Comparison of ENCODE assay signal across 10 cellular contexts in the genomic region with DNA sequence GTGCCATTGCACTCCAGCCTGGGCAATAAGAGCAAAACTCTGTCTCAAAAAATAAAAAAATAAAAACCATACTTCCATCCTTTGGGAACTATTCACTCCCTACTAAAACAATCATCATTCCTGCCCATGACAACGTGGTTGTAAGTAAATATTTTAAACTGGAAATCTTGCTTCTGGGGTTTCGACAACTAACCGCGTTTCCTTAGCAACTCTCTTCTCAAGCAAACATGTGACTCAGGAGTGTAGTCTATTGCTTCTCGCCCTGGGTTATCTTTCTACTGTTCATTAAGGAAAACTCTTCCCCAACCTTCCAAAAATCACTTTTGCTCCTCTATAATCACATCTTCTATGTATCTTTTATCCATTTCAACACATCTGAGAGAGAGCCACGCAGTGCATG. TPM values are rescaled to one million over a fixed set of nuclear protein-coding genes. Genes with fewer than 3 reads are reported as not detected.
A peak's percentile ranks its signal among the peaks of the same experiment; 100 is the strongest.
DNase-seq lines count a peak whose midpoint lies in the region; FAIRE-seq and TF ChIP-seq lines count a peak whose summit lies in the region.
"Had no signal": no experiment of that assay in that cellular context is flagged by ENCODE, and none has a peak within 500 bp of the region (broad histone marks: within the 10 kb centered on the region; RNA-seq: fewer than 3 reads in every experiment).

No MANE protein-coding gene starts in this region.

- peak; percentile 21 for DNase-seq in Calu3
- peak; percentile 35 for DNase-seq in RCC 7860 (ENCODE audit: low spot score)
- DNase-seq in fibroblast of gingiva (ENCODE audit: low read depth), result peak; percentile 49
- DNase-seq in prostate gland (ENCODE audit: low spot score), result peak; percentile 22
- no peak for DNase-seq in NCI-H524 (lab: John Stamatoyannopoulos, UW)
- DNase-seq in HUDEP-2 (lab: John Stamatoyannopoulos, UW; ENCODE audit: unreplicated experiment in 76 of 76), result no peak
- no peak for DNase-seq in HCEC 1CT
- no peak for DNase-seq in anterior cingulate cortex (lab: John Stamatoyannopoulos, UW)
- DNase-seq: activated CD4-positive, CD25-positive, alpha-beta regulatory T cell treated with anti-CD3 and anti-CD28 coated beads, Interleukin-2, amount 50 U/mL, for 72 hours; activated naive CD8-positive, alpha-beta T cell treated with anti-CD3 and anti-CD28 coated beads for 36 hours had no signal

- no peaks in the 10 kb centered on the region for H3K36me3 ChIP-seq in prostate gland

- CTCF ChIA-PET in Calu3 (lab: Charles Lee), result interaction anchor here (0.9 to 1.0 kb wide), 2 partner anchors 104 to 165 kb away, joined by 5 read pairs; no protein-coding TSS in a partner anchor

- H3K4me1 Mint-ChIP-seq in Calu3 (ENCODE audit: low read depth, unreplicated experiment), result peaks cover 20% of the 10 kb centered on the region
- H3K4me1 Mint-ChIP-seq: activated naive CD8-positive, alpha-beta T cell treated with anti-CD3 and anti-CD28 coated beads for 36 hours had no signal

- no peak for FAIRE-seq in RCC 7860 (lab: Jason Lieb, UNC)

- peaks cover 15% of the 10 kb centered on the region for H3K4me1 ChIP-seq in prostate gland (replicated peaks)

- no peaks in the 10 kb centered on the region for H3K27me3 Mint-ChIP-seq in Calu3 (ENCODE audit: unreplicated experiment)
- H3K27me3 Mint-ChIP-seq: activated naive CD8-positive, alpha-beta T cell treated with anti-CD3 and anti-CD28 coated beads for 36 hours had no signal

- peak overlapping the region; percentile 13 for H3K4me3 Mint-ChIP-seq in Calu3 (ENCODE audit: low read depth, unreplicated experiment)
- H3K4me3 Mint-ChIP-seq: activated naive CD8-positive, alpha-beta T cell treated with anti-CD3 and anti-CD28 coated beads for 36 hours had no signal

- 66% methylated on average over 6 of the region's 6 CpGs for WGBS in prostate gland

- intact Hi-C loops in Calu3 (cut with micrococcal nuclease; ENCODE audit: unreplicated experiment), result loop anchor here (1.0 kb wide), 1 partner anchor 169 kb away; no protein-coding TSS in a partner anchor
- intact Hi-C loops in prostate gland (cut with DNase I), result no loop called here

- H3K27ac Mint-ChIP-seq in Calu3 (ENCODE audit: unreplicated experiment), result peak overlapping the region; percentile 68
- H3K27ac Mint-ChIP-seq: activated naive CD8-positive, alpha-beta T cell treated with anti-CD3 and anti-CD28 coated beads for 36 hours had no signal

- TF ChIP-seq CTCF in Calu3 (IDR thresholded peaks at IDR 0.05; ENCODE audit: unreplicated experiment), result no peak
- no peak for TF ChIP-seq CTCF in prostate gland (IDR thresholded peaks at IDR 0.05)

- H3K27ac ChIP-seq in prostate gland, result peak overlapping the region; percentile 83 to 90

- H3K9me3 ChIP-seq in prostate gland, result no peaks in the 10 kb centered on the region

- no peak overlapping the region for H3K4me3 ChIP-seq in prostate gland

- BruUV-seq in Calu3 (replicated peaks; lab: Mats Ljungman, UMichigan), result no TSS peak

- peaks cover 71% of the 10 kb centered on the region for H3K36me3 Mint-ChIP-seq in Calu3 (ENCODE audit: insufficient read depth, unreplicated experiment)

- no peak for TF ChIP-seq POLR2A in prostate gland (IDR thresholded peaks at IDR 0.05)

- H3K27me3 ChIP-seq in prostate gland (replicated peaks; ENCODE audit: insufficient read depth), result no peaks in the 10 kb centered on the region

- no peaks in the 10 kb centered on the region for H3K9me3 Mint-ChIP-seq in Calu3 (ENCODE audit: low read depth, unreplicated experiment)
- H3K9me3 Mint-ChIP-seq: activated naive CD8-positive, alpha-beta T cell treated with anti-CD3 and anti-CD28 coated beads for 36 hours had no signal

RNA-seq across cellular contexts. Expression of gene APPL2, which starts 21.8 kb away (rescaled TPM):
- total RNA-seq in Calu3 (2022), result 35.9 and 45.8 TPM in 2 replicates
- 100 to 1,000 TPM in 1 of 2 donors, 10 to 100 TPM in 1; 72.0 to 110 TPM for total RNA-seq in prostate gland

Comparison
In these comparisons a context has a peak if more than half of its experiments do, and no peak if none do; other contexts are left out.
1. DNase-seq: peak in Calu3 (single experiment), RCC 7860 (single experiment), fibroblast of gingiva (single experiment) and prostate gland (single experiment); none in NCI-H524 (0 of 2), HUDEP-2 (0 of 76), HCEC 1CT (single experiment) and anterior cingulate cortex (0 of 58).